17 cellular contexts compared by ENCODE assay signal in genomic region chr5:108898257-108898656, GRCh38.
A peak's percentile ranks its signal among the peaks of the same experiment; 100 is the strongest.
DNase-seq lines count a peak whose midpoint lies in the region; ATAC-seq and TF ChIP-seq lines count a peak whose summit lies in the region.
"Had no signal": no experiment of that assay in that cellular context is flagged by ENCODE, and none has a peak within 500 bp of the region (broad histone marks: within the 10 kb centered on the region; RNA-seq: fewer than 3 reads in every experiment).

No MANE protein-coding gene starts in this region.

- H3K4me3 ChIP-seq in HEK293 (ENCODE audit: low read depth, low read length) (no peak overlapping the region), left lung (no peak overlapping the region)
- H3K4me3 ChIP-seq: BLaER1 had no signal

- H3K36me3 Mint-ChIP-seq in HFFc6 (ENCODE audit: low read depth) = peaks cover 16% of the 10 kb centered on the region; the same call in 1 of the 2 replicates
- peaks cover 0 to 23% of the 10 kb centered on the region in 2 donors for H3K36me3 Mint-ChIP-seq in naive B cell
- peaks cover 17% of the 10 kb centered on the region for H3K36me3 Mint-ChIP-seq in activated T-cell treated with anti-CD3 and anti-CD28 coated beads, Interleukin-2, amount 50 U/mL, for 4 hours (ENCODE audit: insufficient read depth)

- no peak for DNase-seq in HFFc6
- no peak for DNase-seq in naive B cell
- no peak for DNase-seq in activated T-cell treated with anti-CD3 and anti-CD28 coated beads, Interleukin-2, amount 50 U/mL, for 4 hours
- DNase-seq in left lung = no peak
- DNase-seq in C1 segment of cervical spinal cord (lab: John Stamatoyannopoulos, UW) = no peak
- DNase-seq: 8988T; ACHN; BE2C; Caco-2; Calu3; CD4-positive, alpha-beta T cell; CD8-positive, alpha-beta T cell; DMS79 treated with DMSO at 0.1 percent for 48 hours; GF-D8 had no signal

- peak overlapping the region; percentile 80 for H3K27ac Mint-ChIP-seq in HFFc6
- H3K27ac Mint-ChIP-seq in naive B cell = peak overlapping the region in 4 of 6 donors; percentile 9 to 83 (median 60)
- H3K27ac Mint-ChIP-seq: CD4-positive, alpha-beta T cell; CD8-positive, alpha-beta T cell had no signal

- H3K27ac ChIP-seq in HEK293 (ENCODE audit: extremely low read depth, low read depth, low read length) (no peak overlapping the region), left lung (no peak overlapping the region)
- H3K27ac ChIP-seq: BLaER1, C4-2B had no signal

- no peaks in the 10 kb centered on the region for H3K9me3 Mint-ChIP-seq in HFFc6
- H3K9me3 Mint-ChIP-seq in naive B cell = peaks cover 0 to 9% (median 0%) of the 10 kb centered on the region in 7 donors
- H3K9me3 Mint-ChIP-seq in activated T-cell treated with anti-CD3 and anti-CD28 coated beads, Interleukin-2, amount 50 U/mL, for 4 hours = no peaks in the 10 kb centered on the region
- H3K9me3 Mint-ChIP-seq: CD4-positive, alpha-beta T cell; CD8-positive, alpha-beta T cell had no signal

- H3K27me3 ChIP-seq in left lung = no peaks in the 10 kb centered on the region
- H3K27me3 ChIP-seq: BE2C, BLaER1 had no signal

- H3K36me3 ChIP-seq in HEK293 (ENCODE audit: control insufficient read depth in 2 of 2, insufficient read depth in 1 of 2, low read length in 2 of 2) (no peaks in the 10 kb centered on the region), left lung (peaks cover 0 to 7% of the 10 kb centered on the region in 2 donors)
- H3K36me3 ChIP-seq: BE2C had no signal

- H3K4me1 ChIP-seq in HEK293 (ENCODE audit: control insufficient read depth, insufficient read depth, low read length) (no peaks in the 10 kb centered on the region), left lung (no peaks in the 10 kb centered on the region)
- H3K4me1 ChIP-seq: BE2C, BLaER1, Caco-2 had no signal

- H3K27me3 Mint-ChIP-seq in HFFc6 (ENCODE audit: insufficient read depth) (peaks cover 2% of the 10 kb centered on the region), naive B cell (no peaks in the 10 kb centered on the region)
- no peaks in the 10 kb centered on the region for H3K27me3 Mint-ChIP-seq in activated T-cell treated with anti-CD3 and anti-CD28 coated beads, Interleukin-2, amount 50 U/mL, for 4 hours (ENCODE audit: low read depth)
- H3K27me3 Mint-ChIP-seq: CD4-positive, alpha-beta T cell had no signal

- H3K4me1 Mint-ChIP-seq in HFFc6 (ENCODE audit: low read depth) (peaks cover 32% of the 10 kb centered on the region), naive B cell (peaks cover 5 to 18% (median 7%) of the 10 kb centered on the region in 3 donors)
- no peaks in the 10 kb centered on the region for H3K4me1 Mint-ChIP-seq in activated T-cell treated with anti-CD3 and anti-CD28 coated beads, Interleukin-2, amount 50 U/mL, for 4 hours (ENCODE audit: low read depth)

- POLR2A ChIA-PET in HEK293 (lab: Yijun Ruan, JAX) = no interaction called here

- no peak for TF ChIP-seq CTCF in HEK293 (tag by site-specific recombination; IDR thresholded peaks at IDR 0.05)
- TF ChIP-seq CTCF in HFFc6 (IDR thresholded peaks at IDR 0.05) = no peak
- no peak for TF ChIP-seq CTCF in left lung (IDR thresholded peaks at IDR 0.05)

- no peak for ATAC-seq in naive B cell (ENCODE audit: low read depth in 2 of 2)
- ATAC-seq in activated T-cell treated with anti-CD3 and anti-CD28 coated beads, Interleukin-2, amount 50 U/mL, for 4 hours = no peak
- no peak for ATAC-seq in left lung
- ATAC-seq: CD8-positive, alpha-beta T cell had no signal

- CTCF ChIA-PET in HEK293 (lab: Yijun Ruan, JAX) = interaction anchor here (0.5 to 1.5 kb wide), 2 partner anchors 21 to 216 kb away, joined by 3 to 4 read pairs; no protein-coding TSS in a partner anchor

- intact Hi-C loops in left lung (cut with DNase I) = no loop called here

- H3K9me3 ChIP-seq in HEK293 (ENCODE audit: control insufficient read depth, insufficient read depth, low read depth, low read length) (no peaks in the 10 kb centered on the region), left lung (no peaks in the 10 kb centered on the region)
- H3K9me3 ChIP-seq: BE2C, Caco-2 had no signal

- H3K4me3 Mint-ChIP-seq in HFFc6 (no peak overlapping the region), naive B cell (no peak overlapping the region)
- H3K4me3 Mint-ChIP-seq in activated T-cell treated with anti-CD3 and anti-CD28 coated beads, Interleukin-2, amount 50 U/mL, for 4 hours = no peak overlapping the region
- H3K4me3 Mint-ChIP-seq: CD4-positive, alpha-beta T cell; CD8-positive, alpha-beta T cell had no signal

TF ChIP-seq in HEK293, 187 proteins besides CTCF, POLR2A, EP300 and RAD21:
- TF ChIP-seq PRDM1 (tag by site-specific recombination; IDR thresholded peaks at IDR 0.05) = peak; percentile 89
- no peak for TF ChIP-seq ZFHX2 (tag by site-specific recombination; conservative IDR thresholded peaks at IDR 0.05)
- TF ChIP-seq ZNF571 (tag by site-specific recombination; IDR thresholded peaks at IDR 0.05) = no peak
- peak; percentile 48; the same call in 1 of the 2 replicates for TF ChIP-seq ZNF366 (tag by site-specific recombination; conservative IDR thresholded peaks at IDR 0.05)
